10 cellular contexts compared by ENCODE assay signal in the genomic region with DNA sequence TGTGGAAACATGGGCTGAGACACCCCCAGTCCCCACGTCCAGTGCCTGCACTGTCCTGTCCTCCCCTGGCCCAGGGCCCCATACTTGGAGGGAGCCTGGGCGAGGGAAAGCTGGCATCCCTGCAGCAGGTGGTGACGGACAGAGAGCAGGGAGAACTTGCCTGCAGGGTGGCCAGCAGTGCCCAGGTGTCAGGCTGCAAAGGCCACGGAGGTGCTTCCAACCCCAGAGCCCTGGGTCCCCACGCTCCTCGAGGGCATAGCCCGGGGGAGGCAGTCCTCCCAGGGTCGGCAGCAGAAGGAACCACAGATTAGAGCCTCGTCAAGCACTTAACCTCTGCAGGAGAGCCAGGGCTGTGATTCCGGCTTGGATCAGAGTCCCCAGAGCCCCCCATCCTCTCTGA.
DNase-seq lines count a peak whose midpoint lies in the region; ATAC-seq and TF ChIP-seq lines count a peak whose summit lies in the region.
"Had no signal": no experiment of that assay in that cellular context is flagged by ENCODE, and none has a peak within 500 bp of the region (broad histone marks: within the 10 kb centered on the region; RNA-seq: fewer than 3 reads in every experiment).

No MANE protein-coding gene starts in this region.

- H3K27me3 ChIP-seq in tibial artery: no peaks in the 10 kb centered on the region

- POLR2A ChIA-PET in MCF 10A (lab: Yijun Ruan, JAX): interaction anchor here (0.6 to 1.5 kb wide), 2 partner anchors 11 to 17 kb away, joined by 3 to 8 read pairs; no protein-coding TSS in a partner anchor

- no peaks in the 10 kb centered on the region for H3K36me3 ChIP-seq in mucosa of descending colon (ENCODE audit: low read depth)
- H3K36me3 ChIP-seq in tibial artery: no peaks in the 10 kb centered on the region

- H3K4me1 Mint-ChIP-seq in MCF 10A (ENCODE audit: insufficient read depth, unreplicated experiment): peaks cover 12% of the 10 kb centered on the region
- H3K4me1 Mint-ChIP-seq: immature natural killer cell had no signal

- H3K36me3 Mint-ChIP-seq in MCF 10A (ENCODE audit: insufficient read depth, unreplicated experiment): no peaks in the 10 kb centered on the region
- H3K36me3 Mint-ChIP-seq: immature natural killer cell; natural killer cell treated with Interleukin-12 subunit alpha and Interleukin-12 subunit beta and Interleukin-15 and Interleukin-18, amount 100 ng/mL, for 72 hours had no signal

- CTCF ChIA-PET in MCF 10A (lab: Yijun Ruan, JAX): no interaction called here

- TF ChIP-seq CTCF in MCF 10A (IDR thresholded peaks at IDR 0.05; ENCODE audit: unreplicated experiment) (no peak), mucosa of descending colon (IDR thresholded peaks at IDR 0.05) (no peak), tibial artery (IDR thresholded peaks at IDR 0.05) (no peak)

- DNase-seq in activated T-cell treated with anti-CD3 and anti-CD28 coated beads, Interleukin-2, amount 50 U/mL, for 1 hour: peak; percentile 23
- DNase-seq in activated T-cell treated with anti-CD3 and anti-CD28 coated beads for 4 hours (no peak), MCF 10A (ENCODE audit: unreplicated experiment) (no peak), mucosa of descending colon (peak in 2 of 3 donors; percentile 19 to 38), tibial artery (no peak), NCI-H146 treated with DMSO at 0.1 percent for 48 hours (lab: John Stamatoyannopoulos, UW; ENCODE audit: unreplicated experiment) (no peak)
- no peak for DNase-seq in stimulated activated CD4-positive, alpha-beta T cell treated with anti-CD3 and anti-CD28 coated beads, Interleukin-2, amount 100 ng/mL, for 24 hours
- DNase-seq: immature natural killer cell had no signal

- no peaks in the 10 kb centered on the region for H3K9me3 Mint-ChIP-seq in MCF 10A (ENCODE audit: unreplicated experiment)
- H3K9me3 Mint-ChIP-seq: immature natural killer cell; natural killer cell treated with Interleukin-12 subunit alpha and Interleukin-12 subunit beta and Interleukin-15 and Interleukin-18, amount 100 ng/mL, for 72 hours had no signal

- intact Hi-C loops in MCF 10A (cut with micrococcal nuclease) (no loop called here), mucosa of descending colon (cut with DNase I, micrococcal nuclease) (no loop called here), tibial artery (cut with DNase I; ENCODE audit: low total_unique reads) (no loop called here)

- H3K27ac Mint-ChIP-seq in MCF 10A (ENCODE audit: low read depth, unreplicated experiment): peak overlapping the region; percentile 47
- H3K27ac Mint-ChIP-seq: immature natural killer cell; natural killer cell treated with Interleukin-12 subunit alpha and Interleukin-12 subunit beta and Interleukin-15 and Interleukin-18, amount 100 ng/mL, for 72 hours had no signal

- H3K4me1 ChIP-seq in mucosa of descending colon (ENCODE audit: low read depth) (peaks cover 17% of the 10 kb centered on the region), tibial artery (peaks cover 0 to 47% (median 38%) of the 10 kb centered on the region in 4 donors)

- no peaks in the 10 kb centered on the region for H3K27me3 Mint-ChIP-seq in MCF 10A (ENCODE audit: insufficient read depth, unreplicated experiment)

- peak overlapping the region; percentile 61 for H3K4me3 Mint-ChIP-seq in MCF 10A (ENCODE audit: unreplicated experiment)

- H3K9me3 ChIP-seq in mucosa of descending colon (no peaks in the 10 kb centered on the region), tibial artery (no peaks in the 10 kb centered on the region)

- no peak overlapping the region for H3K4me3 ChIP-seq in mucosa of descending colon
- H3K4me3 ChIP-seq in tibial artery: peak overlapping the region in 1 of 2 donors; percentile 75

- ATAC-seq in mucosa of descending colon: no peak
- ATAC-seq in GM21367 (IDR thresholded peaks at IDR 0.05; ENCODE audit: unreplicated experiment): no peak

- no TSS peak for BruUV-seq in MCF 10A (replicated peaks; lab: Mats Ljungman, UMichigan)

- H3K27ac ChIP-seq in tibial artery: peak overlapping the region; percentile 74 to 81

Comparison
In these comparisons a context has a peak if more than half of its experiments do, and no peak if none do; other contexts are left out.
1. DNase-seq: peak in activated T-cell treated with anti-CD3 and anti-CD28 coated beads, Interleukin-2, amount 50 U/mL, for 1 hour (single experiment) and mucosa of descending colon (2 of 3); none in activated T-cell treated with anti-CD3 and anti-CD28 coated beads for 4 hours (single experiment), MCF 10A (single experiment), tibial artery (0 of 2), NCI-H146 treated with DMSO at 0.1 percent for 48 hours (single experiment) and stimulated activated CD4-positive, alpha-beta T cell treated with anti-CD3 and anti-CD28 coated beads, Interleukin-2, amount 100 ng/mL, for 24 hours (0 of 2).